8 cellular contexts compared by ENCODE assay signal in genomic region chr2:178891265-178891958, GRCh38.
DNase-seq lines count a peak whose midpoint lies in the region; ATAC-seq and TF ChIP-seq lines count a peak whose summit lies in the region.

No MANE protein-coding gene starts in this region.

- no peaks in the 10 kb centered on the region for H4K20me1 ChIP-seq in PC-9 (ENCODE audit: insufficient read depth)

- H3K9me3 Mint-ChIP-seq in osteocyte (ENCODE audit: unreplicated experiment) = no peaks in the 10 kb centered on the region

- no peaks in the 10 kb centered on the region for H3K79me2 ChIP-seq in PC-9 (ENCODE audit: low read depth)

- H3K27me3 ChIP-seq in PC-9 (ENCODE audit: insufficient read depth, low read depth) (no peaks in the 10 kb centered on the region), upper lobe of right lung (no peaks in the 10 kb centered on the region)

- H3K9me3 ChIP-seq in PC-9 (ENCODE audit: insufficient read depth, low read depth) = no peaks in the 10 kb centered on the region
- H3K9me3 ChIP-seq in upper lobe of right lung = no peaks in the 10 kb centered on the region

- H2AFZ ChIP-seq in PC-9 = 0 out of 2 replicates have a peak overlapping the region, but pooled peaks have one; percentile 3

- H3K27me3 Mint-ChIP-seq in osteocyte (ENCODE audit: unreplicated experiment) = peaks cover 48% of the 10 kb centered on the region

- TF ChIP-seq CTCF in GM20000 (IDR thresholded peaks at IDR 0.05; ENCODE audit: extremely low read depth, missing control alignments) = peak; percentile 61
- peak; percentile 100 for TF ChIP-seq CTCF in PC-9 (conservative IDR thresholded peaks at IDR 0.05)
- TF ChIP-seq CTCF in foreskin fibroblast (IDR thresholded peaks at IDR 0.05; ENCODE audit: low read depth, low read length) = peak; percentile 92
- peak; percentile 87 for TF ChIP-seq CTCF in osteocyte (IDR thresholded peaks at IDR 0.05)
- peak; percentile 97 for TF ChIP-seq CTCF in upper lobe of right lung (IDR thresholded peaks at IDR 0.05)

- intact Hi-C loops in PC-9 (cut with micrococcal nuclease; ENCODE audit: unreplicated experiment) (loop anchor here (1.0 to 5.0 kb wide), 3 partner anchors 23 to 236 kb away; no protein-coding TSS in a partner anchor), upper lobe of right lung (cut with DNase I) (no loop called here)

- no peaks in the 10 kb centered on the region for H3F3A ChIP-seq in PC-9 (ENCODE audit: insufficient read depth, low read depth)

- no peak overlapping the region for H3K4me3 Mint-ChIP-seq in osteocyte (ENCODE audit: unreplicated experiment)

- peak; percentile 88 for ATAC-seq in upper lobe of right lung

- H3K4me1 ChIP-seq in PC-9 (replicated peaks; ENCODE audit: insufficient read depth) (no peaks in the 10 kb centered on the region), upper lobe of right lung (no peaks in the 10 kb centered on the region)

- H3K9me2 ChIP-seq in PC-9 (ENCODE audit: insufficient read depth) = no peaks in the 10 kb centered on the region

- BruUV-seq in PC-9 (replicated peaks; lab: Mats Ljungman, UMichigan) = no TSS peak

- no peaks in the 10 kb centered on the region for H3K4me1 Mint-ChIP-seq in osteocyte (ENCODE audit: unreplicated experiment)

- H3K27ac ChIP-seq in PC-9 = no peak overlapping the region
- H3K27ac ChIP-seq in upper lobe of right lung = no peak overlapping the region

- no peak overlapping the region for H3K27ac Mint-ChIP-seq in osteocyte (ENCODE audit: unreplicated experiment)

- CTCF ChIA-PET in PC-9 (lab: Charles Lee) = interaction anchor here (0.6 to 2.3 kb wide), 4 partner anchors 12 to 484 kb away, joined by 3 to 11 read pairs (median 3); no protein-coding TSS in a partner anchor

- H3K4me2 ChIP-seq in PC-9 = no peak overlapping the region

- H3K36me3 ChIP-seq in PC-9 (ENCODE audit: low read depth) = no peaks in the 10 kb centered on the region
- H3K36me3 ChIP-seq in upper lobe of right lung = no peaks in the 10 kb centered on the region

- H3K4me3 ChIP-seq in PC-9 = no peak overlapping the region
- H3K4me3 ChIP-seq in foreskin fibroblast (ENCODE audit: low read depth in 1 of 2, low read length in 2 of 2) = no peak overlapping the region
- no peak overlapping the region for H3K4me3 ChIP-seq in upper lobe of right lung

- POLR2A ChIA-PET in PC-9 (lab: Charles Lee; ENCODE audit: unreplicated experiment) = no interaction called here

- DNase-seq in D341Med (ENCODE audit: low spot score) = peak; percentile 59
- DNase-seq in GM20000 (ENCODE audit: low spot score) = peak; percentile 51
- peak; percentile 87 for DNase-seq in HT-29 (ENCODE audit: low spot score)
- DNase-seq in PC-9 = peak; percentile 61 to 67
- peak; percentile 10 to 14 for DNase-seq in activated T-helper 1 cell treated with anti-CD3 and anti-CD28 coated beads, Interleukin-2, amount 50 U/mL, for 16 hours (ENCODE audit: low read depth in 1 of 2, low spot score in 1 of 2)
- DNase-seq in foreskin fibroblast = peak; percentile 50 to 83
- DNase-seq in osteocyte (ENCODE audit: extremely low spot score, unreplicated experiment) = no peak
- DNase-seq in upper lobe of right lung = no peak

- no peaks in the 10 kb centered on the region for H3K36me3 Mint-ChIP-seq in osteocyte (ENCODE audit: unreplicated experiment)

Comparison
In these comparisons a context has a peak if more than half of its experiments do, and no peak if none do; other contexts are left out.
1. DNase-seq: peak in D341Med (single experiment), GM20000 (single experiment), HT-29 (single experiment), PC-9 (2 of 2), activated T-helper 1 cell treated with anti-CD3 and anti-CD28 coated beads, Interleukin-2, amount 50 U/mL, for 16 hours (2 of 2) and foreskin fibroblast (2 of 2); none in osteocyte (single experiment) and upper lobe of right lung (single experiment).
2. Peak in every context shown above with its lines, with median percentiles within 50 percentile points of each other: CTCF ChIP-seq.